24 cellular contexts compared by ENCODE assay signal in genomic region chr2:150627526-150627925, GRCh38.
"Had no signal": no experiment of that assay in that cellular context is flagged by ENCODE, and none has a peak within 500 bp of the region (broad histone marks: within the 10 kb centered on the region; RNA-seq: fewer than 3 reads in every experiment).

No MANE protein-coding gene starts in this region.

- H3K27me3 ChIP-seq: esophagus squamous epithelium, foreskin keratinocyte, gastroesophageal sphincter, heart left ventricle, hepatocyte, right atrium auricular region, tibial nerve, upper lobe of left lung had no signal

- H3K4me3 Mint-ChIP-seq: effector memory CD8-positive, alpha-beta T cell; memory B cell; naive B cell; natural killer cell treated with Interleukin-12 subunit alpha and Interleukin-12 subunit beta and Interleukin-15 and Interleukin-18, amount 100 ng/mL, for 72 hours; neural crest cell; stimulated activated memory B cell treated with anti-CD40 and anti-IgM and Interleukin-4, amounts not matched to agents 10 μg/mL and 1 μg/mL and 100 μg/mL, for 72 hours had no signal

- H3K4me2 ChIP-seq: hepatocyte had no signal

- FAIRE-seq: endometrium, kidney, urothelium cell line had no signal

- DNase-seq: effector memory CD8-positive, alpha-beta T cell; erythroblast; esophagus squamous epithelium; foreskin keratinocyte; heart left ventricle; kidney; naive B cell; stimulated activated CD4-positive, alpha-beta T cell treated with anti-CD3 and anti-CD28 coated beads, Interleukin-4, amount 100 ng/mL, for 4 hours; stimulated activated naive CD8-positive, alpha-beta T cell treated with anti-CD3 and anti-CD28 coated beads, Interleukin-15, Interleukin-2, amounts not matched to agents 100 U/mL and 50 U/mL, for 24 hours; upper lobe of left lung had no signal

- H3K4me3 ChIP-seq: coronary artery, esophagus squamous epithelium, gastroesophageal sphincter, heart left ventricle, hepatocyte, lung, prostate gland, right atrium auricular region, thoracic aorta, tibial nerve, upper lobe of left lung had no signal

- H3K4me1 Mint-ChIP-seq: memory B cell; naive B cell; stimulated activated memory B cell treated with anti-CD40 and anti-IgM and Interleukin-4, amounts not matched to agents 10 μg/mL and 1 μg/mL and 100 μg/mL, for 72 hours had no signal

- H3K9me3 ChIP-seq: esophagus squamous epithelium, gastroesophageal sphincter, heart left ventricle, prostate gland, right atrium auricular region, thoracic aorta, tibial nerve, upper lobe of left lung had no signal

- H3K27ac Mint-ChIP-seq: effector memory CD8-positive, alpha-beta T cell; memory B cell; naive B cell; natural killer cell treated with Interleukin-12 subunit alpha and Interleukin-12 subunit beta and Interleukin-15 and Interleukin-18, amount 100 ng/mL, for 72 hours; stimulated activated memory B cell treated with anti-CD40 and anti-IgM and Interleukin-4, amounts not matched to agents 10 μg/mL and 1 μg/mL and 100 μg/mL, for 72 hours had no signal

- H3K4me1 ChIP-seq: esophagus squamous epithelium, prostate gland, right atrium auricular region, upper lobe of left lung had no signal

- H3K79me2 ChIP-seq: hepatocyte had no signal

- H2AFZ ChIP-seq: hepatocyte had no signal

- H3K36me3 Mint-ChIP-seq: memory B cell; naive B cell; natural killer cell treated with Interleukin-12 subunit alpha and Interleukin-12 subunit beta and Interleukin-15 and Interleukin-18, amount 100 ng/mL, for 72 hours; stimulated activated memory B cell treated with anti-CD40 and anti-IgM and Interleukin-4, amounts not matched to agents 10 μg/mL and 1 μg/mL and 100 μg/mL, for 72 hours had no signal

- H3K9me3 Mint-ChIP-seq: effector memory CD8-positive, alpha-beta T cell; stimulated activated memory B cell treated with anti-CD40 and anti-IgM and Interleukin-4, amounts not matched to agents 10 μg/mL and 1 μg/mL and 100 μg/mL, for 72 hours had no signal

- H3K36me3 ChIP-seq: esophagus squamous epithelium, gastroesophageal sphincter, heart left ventricle, prostate gland, right atrium auricular region, thoracic aorta, tibial nerve, upper lobe of left lung had no signal

- H3K27me3 Mint-ChIP-seq: effector memory CD8-positive, alpha-beta T cell; memory B cell; naive B cell; natural killer cell treated with Interleukin-12 subunit alpha and Interleukin-12 subunit beta and Interleukin-15 and Interleukin-18, amount 100 ng/mL, for 72 hours; stimulated activated memory B cell treated with anti-CD40 and anti-IgM and Interleukin-4, amounts not matched to agents 10 μg/mL and 1 μg/mL and 100 μg/mL, for 72 hours had no signal

- H3K27ac ChIP-seq: coronary artery, esophagus squamous epithelium, foreskin keratinocyte, gastroesophageal sphincter, heart left ventricle, hepatocyte, prostate gland, right atrium auricular region, thoracic aorta, upper lobe of left lung had no signal
